ENCODE assay signal across 1 cellular context in the genomic region with DNA sequence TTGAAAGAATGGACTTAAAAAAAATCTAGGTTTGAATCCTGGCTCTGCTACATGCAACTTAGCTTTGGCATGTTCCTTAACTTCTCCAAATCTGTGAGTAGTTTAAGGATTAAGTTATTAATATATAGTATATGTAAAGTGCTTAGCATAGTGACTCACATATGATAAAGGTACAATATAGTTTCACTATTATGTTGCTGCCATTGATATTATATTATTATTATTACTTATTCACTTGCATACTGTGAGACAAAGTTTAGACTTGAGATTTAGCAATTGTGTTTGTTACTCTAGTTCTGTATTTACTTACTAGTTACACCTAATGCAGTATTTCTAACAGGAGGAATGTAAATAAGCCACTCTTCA.
TF ChIP-seq lines count a peak whose summit lies in the region.

No MANE protein-coding gene starts in this region.

TF ChIP-seq in GM12878, 131 proteins besides CTCF, POLR2A, EP300 and RAD21:
- 0 out of 2 replicates have a peak, but pooled peaks have one; percentile 0 for TF ChIP-seq ZNF24 (IDR thresholded peaks at IDR 0.05)
- no peak for TF ChIP-seq MEF2A (IDR thresholded peaks at IDR 0.05; ENCODE audit: insufficient read depth, low read depth, low read length)
